ENCODE assay signal across 8 cellular contexts in the genomic region with DNA sequence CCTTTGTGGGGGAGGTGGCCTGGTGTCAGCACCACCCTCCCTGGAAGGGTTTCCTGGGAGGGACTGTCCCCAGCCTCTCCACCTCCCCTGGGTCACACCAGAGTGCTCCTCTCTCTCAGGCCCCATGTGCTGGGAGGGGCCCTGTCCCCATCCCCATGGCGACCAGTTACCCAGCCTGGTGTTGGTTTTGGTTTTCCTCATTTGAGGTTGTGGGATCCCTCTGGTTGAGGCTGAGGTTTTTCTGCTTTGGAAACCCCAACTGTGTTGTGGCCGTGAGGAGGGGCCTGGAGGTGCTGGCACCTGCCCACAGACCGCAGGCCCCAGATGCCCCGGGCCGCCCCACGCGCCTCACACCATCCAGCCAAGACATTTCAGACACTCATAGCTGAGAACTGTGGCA.
A peak's percentile ranks its signal among the peaks of the same experiment; 100 is the strongest.
DNase-seq lines count a peak whose midpoint lies in the region; ATAC-seq lines count a peak whose summit lies in the region.

No MANE protein-coding gene starts in this region.

- H4K20me1 ChIP-seq in BLaER1: peaks cover 62% of the 10 kb centered on the region

- H3K9me3 ChIP-seq in BLaER1: no peaks in the 10 kb centered on the region

- ATAC-seq in GM19351 (IDR thresholded peaks at IDR 0.05; ENCODE audit: unreplicated experiment) (peak; percentile 59), HG03378 (IDR thresholded peaks at IDR 0.05; ENCODE audit: unreplicated experiment) (peak; percentile 64)

- no peak overlapping the region for H3K4me3 ChIP-seq in BLaER1

- H3K4me1 ChIP-seq in BLaER1: peaks cover 48% of the 10 kb centered on the region

- peak overlapping the region; percentile 77 for H3K4me2 ChIP-seq in BLaER1

- peak; percentile 16 for DNase-seq in activated CD8-positive, alpha-beta memory T cell treated with anti-CD3 and anti-CD28 coated beads, Interleukin-2, amount 50 U/mL, for 1 hour (ENCODE audit: extremely low read depth)
- peak; percentile 50 for DNase-seq in stimulated activated CD4-positive, alpha-beta T cell treated with anti-CD3 and anti-CD28 coated beads, Interleukin-4, amount 100 ng/mL, for 24 hours
- DNase-seq in NCI-H69 (lab: John Stamatoyannopoulos, UW): no peak
- no peak for DNase-seq in NCI-H1417 treated with DMSO at 0.1 percent for 48 hours (lab: John Stamatoyannopoulos, UW)
- no peak for DNase-seq in NOMO-1 (lab: John Stamatoyannopoulos, UW; ENCODE audit: unreplicated experiment in 2 of 2)

- H3K9ac ChIP-seq in BLaER1: no peak overlapping the region

- H3K27ac ChIP-seq in BLaER1: no peak overlapping the region

- H3K27me3 ChIP-seq in BLaER1: peaks cover 93% of the 10 kb centered on the region

- no peaks in the 10 kb centered on the region for H3K36me3 ChIP-seq in BLaER1

Comparison
In these comparisons a context has a peak if more than half of its experiments do, and no peak if none do; other contexts are left out.
1. DNase-seq: peak in activated CD8-positive, alpha-beta memory T cell treated with anti-CD3 and anti-CD28 coated beads, Interleukin-2, amount 50 U/mL, for 1 hour (single experiment) and stimulated activated CD4-positive, alpha-beta T cell treated with anti-CD3 and anti-CD28 coated beads, Interleukin-4, amount 100 ng/mL, for 24 hours (single experiment); none in NCI-H69 (single experiment), NCI-H1417 treated with DMSO at 0.1 percent for 48 hours (single experiment) and NOMO-1 (0 of 2).